8 cellular contexts compared by ENCODE assay signal in genomic region chr2:30880516-30880915, GRCh38.
"Had no signal": no experiment of that assay in that cellular context is flagged by ENCODE, and none has a peak within 500 bp of the region (broad histone marks: within the 10 kb centered on the region; RNA-seq: fewer than 3 reads in every experiment).

No MANE protein-coding gene starts in this region.

- H3K4me3 ChIP-seq: GM12878 had no signal

- FAIRE-seq: G401.6, GM12878, GM12891, GM12892, GM18507, GM19239 had no signal

- DNase-seq: GDM1, GF-D8 had no signal
